In the genomic region with DNA sequence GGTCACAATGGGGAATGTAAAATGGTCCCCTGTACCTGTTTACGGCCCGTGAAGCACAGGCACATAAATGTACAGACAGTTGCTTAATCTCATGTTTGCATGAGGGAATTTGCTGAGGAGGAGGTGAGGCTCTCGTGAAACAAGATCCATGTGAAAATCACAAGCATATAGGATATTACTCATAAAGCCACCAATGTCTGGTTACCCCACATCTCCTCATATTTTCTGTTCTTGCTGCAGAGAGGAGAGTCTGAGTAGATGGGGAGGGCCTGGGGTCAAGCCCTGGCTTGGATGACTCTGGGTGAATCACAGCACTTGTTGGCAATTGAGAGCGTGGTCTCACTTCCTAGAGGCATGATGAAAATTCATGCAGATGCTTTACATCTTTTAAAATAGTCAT, we compare ENCODE assay signal across 16 cellular contexts. TPM values are rescaled to one million over a fixed set of nuclear protein-coding genes. Genes with fewer than 3 reads are reported as not detected.
A peak's percentile ranks its signal among the peaks of the same experiment; 100 is the strongest.
DNase-seq lines count a peak whose midpoint lies in the region; TF ChIP-seq lines count a peak whose summit lies in the region.
"Had no signal": no experiment of that assay in that cellular context is flagged by ENCODE, and none has a peak within 500 bp of the region (broad histone marks: within the 10 kb centered on the region; RNA-seq: fewer than 3 reads in every experiment).

No MANE protein-coding gene starts in this region.

- no peaks in the 10 kb centered on the region for H4K20me1 ChIP-seq in OCI-LY7 (ENCODE audit: insufficient read depth, low read length)

- H3K4me1 ChIP-seq in OCI-LY7 (ENCODE audit: insufficient read depth, low read length, poor library complexity, severe bottlenecking): no peaks in the 10 kb centered on the region
- H3K4me1 ChIP-seq: suprapubic skin had no signal

- H3K4me3 ChIP-seq in MG63 (no peak overlapping the region), choroid plexus epithelial cell (ENCODE audit: low read depth, low read length) (no peak overlapping the region), coronary artery (no peak overlapping the region), OCI-LY7 (ENCODE audit: low read depth, low read length, poor library complexity, severe bottlenecking) (no peak overlapping the region)
- H3K4me3 ChIP-seq: SK-N-MC, suprapubic skin had no signal

- H3K36me3 Mint-ChIP-seq in nephron (ENCODE audit: low read depth): no peaks in the 10 kb centered on the region
- H3K36me3 Mint-ChIP-seq: naive thymus-derived CD8-positive, alpha-beta T cell had no signal

- DNase-seq in EL (peak; percentile 98), MG63 (peak; percentile 89), choroid plexus epithelial cell (ENCODE audit: low read depth) (peak; percentile 97), superior temporal gyrus (ENCODE audit: extremely low spot score) (no peak), NCI-H187 (lab: John Stamatoyannopoulos, UW) (no peak), coronary artery (ENCODE audit: low spot score) (no peak), OCI-LY7 (ENCODE audit: low spot score) (no peak)
- DNase-seq: activated CD4-positive, CD25-positive, alpha-beta regulatory T cell treated with anti-CD3 and anti-CD28 coated beads, Interleukin-2, amount 50 U/mL, for 72 hours; left colon; naive thymus-derived CD8-positive, alpha-beta T cell; NCI-H1417; right cardiac atrium had no signal

- peak overlapping the region in 2 of 3 experiments; percentile 26 to 59 for H3K27ac Mint-ChIP-seq in nephron

- intact Hi-C loops in OCI-LY7 (cut with micrococcal nuclease; ENCODE audit: unreplicated experiment): no loop called here

- no peaks in the 10 kb centered on the region for H3K27me3 Mint-ChIP-seq in nephron (ENCODE audit: low read depth)

- no peak overlapping the region for H3K4me3 Mint-ChIP-seq in nephron
- H3K4me3 Mint-ChIP-seq: naive thymus-derived CD8-positive, alpha-beta T cell had no signal

- CTCF ChIA-PET in OCI-LY7 (lab: Charles Lee; ENCODE audit: unreplicated experiment): no interaction called here

- POLR2A ChIA-PET in OCI-LY7 (lab: Charles Lee): no interaction called here

- H3K9me2 ChIP-seq in OCI-LY7 (ENCODE audit: insufficient read depth, low read length): no peaks in the 10 kb centered on the region

- no peaks in the 10 kb centered on the region for H3K9me3 ChIP-seq in MG63
- H3K9me3 ChIP-seq in OCI-LY7 (ENCODE audit: low read length): no peaks in the 10 kb centered on the region
- H3K9me3 ChIP-seq: suprapubic skin had no signal

- no TSS peak for BruUV-seq in OCI-LY7 (replicated peaks; lab: Mats Ljungman, UMichigan)

- H2AFZ ChIP-seq in OCI-LY7 (ENCODE audit: low read length): no peak overlapping the region

- H3K27me3 ChIP-seq in MG63: no peaks in the 10 kb centered on the region

- H3K79me2 ChIP-seq in OCI-LY7 (ENCODE audit: insufficient read depth, low read depth, low read length): no peaks in the 10 kb centered on the region

- H3K4me1 Mint-ChIP-seq in nephron: no peaks in the 10 kb centered on the region
- H3K4me1 Mint-ChIP-seq: naive thymus-derived CD8-positive, alpha-beta T cell had no signal

- H3K4me2 ChIP-seq in OCI-LY7 (ENCODE audit: low read length): no peak overlapping the region

- peaks cover 4% of the 10 kb centered on the region for H3K9me3 Mint-ChIP-seq in nephron

- H3K27ac ChIP-seq in coronary artery (no peak overlapping the region), OCI-LY7 (ENCODE audit: low read depth, low read length, poor library complexity, severe bottlenecking) (no peak overlapping the region)
- H3K27ac ChIP-seq: SK-N-MC, suprapubic skin had no signal

- H3K36me3 ChIP-seq in MG63: no peaks in the 10 kb centered on the region
- H3K36me3 ChIP-seq in OCI-LY7 (ENCODE audit: insufficient read depth, low read length): no peaks in the 10 kb centered on the region
- H3K36me3 ChIP-seq: suprapubic skin had no signal

- TF ChIP-seq CTCF in choroid plexus epithelial cell (conservative IDR thresholded peaks at IDR 0.05; ENCODE audit: low read depth, low read length): no peak
- no peak for TF ChIP-seq CTCF in nephron (IDR thresholded peaks at IDR 0.05; ENCODE audit: unreplicated experiment in 3 of 3)
- no peak for TF ChIP-seq CTCF in coronary artery (IDR thresholded peaks at IDR 0.05)
- TF ChIP-seq CTCF in OCI-LY7 (conservative IDR thresholded peaks at IDR 0.05; ENCODE audit: low read length): no peak

RNA-seq across cellular contexts. Expression of gene AGXT2, which starts 1.0 kb away (rescaled TPM):
- not detected in 2 replicates for total RNA-seq in MG63 (2014; rRNA removed; shearing (Covaris generic); ENCODE audit: low replicate concordance)
- total RNA-seq in OCI-LY7 (2014; rRNA removed; shearing (Covaris generic)): not detected in 2 replicates
- not detected in 2 replicates for total RNA-seq in OCI-LY7 (2022)
- total RNA-seq: glomerular endothelial cell; left colon; naive thymus-derived CD8-positive, alpha-beta T cell; right cardiac atrium; suprapubic skin had no signal

Comparison
In these comparisons a context has a peak if more than half of its experiments do, and no peak if none do; other contexts are left out.
1. DNase-seq: peak in EL (single experiment), MG63 (single experiment) and choroid plexus epithelial cell (single experiment); none in superior temporal gyrus (single experiment), NCI-H187 (0 of 2), coronary artery (single experiment) and OCI-LY7 (single experiment).